Comparison of ENCODE assay signal across 12 cellular contexts in the genomic region with DNA sequence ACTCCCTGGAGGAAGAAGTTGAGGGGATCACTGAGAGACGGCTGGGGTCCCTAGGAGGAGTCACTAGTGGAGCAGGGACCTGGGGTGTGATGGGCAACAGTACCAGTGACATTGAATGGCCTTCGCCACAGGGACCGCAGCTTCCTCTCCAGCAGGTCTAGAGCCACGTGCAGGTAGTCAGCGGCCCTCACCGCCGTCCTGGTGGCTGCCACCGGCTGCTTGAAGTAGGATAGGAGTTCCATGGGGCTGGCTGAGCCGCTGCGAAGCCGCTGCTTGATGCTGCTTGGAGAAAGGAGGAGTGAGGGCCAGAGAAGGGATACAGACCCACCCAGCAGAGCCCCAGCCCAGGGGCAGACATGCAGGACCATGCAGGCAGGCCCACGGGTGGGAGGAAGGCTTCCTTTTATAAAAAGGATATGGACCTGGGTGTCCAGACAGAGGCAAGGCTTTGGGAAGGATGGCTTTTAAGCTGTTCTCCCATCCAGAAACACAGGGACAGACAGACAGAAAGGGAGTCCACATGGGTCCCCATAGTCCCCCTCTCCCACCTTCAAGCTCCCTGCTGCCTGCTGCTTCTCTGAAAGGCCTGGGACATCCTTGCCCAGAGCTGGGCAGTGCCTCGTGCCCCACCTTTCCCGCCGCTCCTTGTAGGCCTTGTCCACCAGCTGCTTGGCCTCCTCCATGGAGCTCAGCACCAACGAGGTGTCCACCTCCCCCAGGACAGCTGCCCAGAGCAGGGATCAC. TPM values are rescaled to one million over a fixed set of nuclear protein-coding genes. Genes with fewer than 3 reads are reported as not detected.
DNase-seq lines count a peak whose midpoint lies in the region; ATAC-seq and TF ChIP-seq lines count a peak whose summit lies in the region.
"Had no signal": no experiment of that assay in that cellular context is flagged by ENCODE, and none has a peak within 500 bp of the region (broad histone marks: within the 10 kb centered on the region; RNA-seq: fewer than 3 reads in every experiment).

No MANE protein-coding gene starts in this region.

- no peak overlapping the region for H3K9ac ChIP-seq in MM.1S (ENCODE audit: low read length)

- POLR2A ChIA-PET in activated naive CD8-positive, alpha-beta T cell treated with anti-CD3 and anti-CD28 coated beads, Interleukin-2, amount 10 ng/mL, durations not matched to agents 7 days and 5 days (lab: Charles Lee) = interaction anchor here (0.7 kb wide), 1 partner anchor 58 kb away, joined by 3 read pairs; no protein-coding TSS in a partner anchor

- H4K20me1 ChIP-seq in MM.1S (ENCODE audit: insufficient read depth, low read length) = no peaks in the 10 kb centered on the region

- H3K4me1 ChIP-seq in MM.1S (ENCODE audit: low read length) = no peaks in the 10 kb centered on the region

- peak; percentile 56 for ATAC-seq in activated naive CD8-positive, alpha-beta T cell treated with anti-CD3 and anti-CD28 coated beads, Interleukin-2, amount 10 ng/mL, durations not matched to agents 7 days and 5 days (ENCODE audit: low read depth)
- ATAC-seq in stimulated activated naive B cell treated with anti-CD40 and anti-IgM and Interleukin-4, amounts not matched to agents 10 μg/mL and 1 μg/mL and 100 μg/mL, for 72 hours (replicated peaks) = peak in 1 of 2 donors; percentile 48
- ATAC-seq in HG02870 (IDR thresholded peaks at IDR 0.05; ENCODE audit: unreplicated experiment) (no peak), GM18861 (IDR thresholded peaks at IDR 0.05; ENCODE audit: unreplicated experiment) (no peak)

- no peaks in the 10 kb centered on the region for H3K9me3 Mint-ChIP-seq in activated naive CD8-positive, alpha-beta T cell treated with anti-CD3 and anti-CD28 coated beads, Interleukin-2, amount 10 ng/mL, durations not matched to agents 7 days and 5 days
- no peaks in the 10 kb centered on the region for H3K9me3 Mint-ChIP-seq in activated naive CD8-positive, alpha-beta T cell treated with anti-CD3 and anti-CD28 coated beads for 36 hours
- no peaks in the 10 kb centered on the region for H3K9me3 Mint-ChIP-seq in stimulated activated naive B cell treated with anti-CD40 and anti-IgM and Interleukin-4, amounts not matched to agents 10 μg/mL and 1 μg/mL and 100 μg/mL, for 72 hours

- no peaks in the 10 kb centered on the region for H3K36me3 ChIP-seq in MM.1S (replicated peaks; ENCODE audit: insufficient read depth, low read length)

- H3K9me2 ChIP-seq in MM.1S (replicated peaks; ENCODE audit: insufficient read depth, low read length) = no peaks in the 10 kb centered on the region

- no peak for TF ChIP-seq CTCF in MM.1S (IDR thresholded peaks at IDR 0.05; ENCODE audit: low read length)

- H3K27me3 Mint-ChIP-seq in activated naive CD8-positive, alpha-beta T cell treated with anti-CD3 and anti-CD28 coated beads, Interleukin-2, amount 10 ng/mL, durations not matched to agents 7 days and 5 days = peaks cover 33% of the 10 kb centered on the region
- peaks cover 45% of the 10 kb centered on the region for H3K27me3 Mint-ChIP-seq in activated naive CD8-positive, alpha-beta T cell treated with anti-CD3 and anti-CD28 coated beads for 36 hours
- H3K27me3 Mint-ChIP-seq in stimulated activated naive B cell treated with anti-CD40 and anti-IgM and Interleukin-4, amounts not matched to agents 10 μg/mL and 1 μg/mL and 100 μg/mL, for 72 hours = peaks cover 26 to 35% of the 10 kb centered on the region in 2 donors

- H2AFZ ChIP-seq in MM.1S (ENCODE audit: low read length) = no peak overlapping the region

- no peak overlapping the region for H3K27ac ChIP-seq in MM.1S (ENCODE audit: low read length)

- H3K4me2 ChIP-seq in MM.1S (ENCODE audit: low read depth, low read length) = no peak overlapping the region

- peaks cover 5% of the 10 kb centered on the region for H3K4me1 Mint-ChIP-seq in activated naive CD8-positive, alpha-beta T cell treated with anti-CD3 and anti-CD28 coated beads, Interleukin-2, amount 10 ng/mL, durations not matched to agents 7 days and 5 days
- peaks cover 5% of the 10 kb centered on the region for H3K4me1 Mint-ChIP-seq in activated naive CD8-positive, alpha-beta T cell treated with anti-CD3 and anti-CD28 coated beads for 36 hours
- H3K4me1 Mint-ChIP-seq in stimulated activated naive B cell treated with anti-CD40 and anti-IgM and Interleukin-4, amounts not matched to agents 10 μg/mL and 1 μg/mL and 100 μg/mL, for 72 hours = peaks cover 0 to 1% of the 10 kb centered on the region in 2 donors

- H3K9me3 ChIP-seq in MM.1S (replicated peaks; ENCODE audit: insufficient read depth, low read length) = no peaks in the 10 kb centered on the region

- no peaks in the 10 kb centered on the region for H3F3A ChIP-seq in MM.1S (ENCODE audit: insufficient read depth, low read length)

- H3K4me3 ChIP-seq in MM.1S (ENCODE audit: low read length) = no peak overlapping the region

- H3K79me2 ChIP-seq in MM.1S (ENCODE audit: low read length) = no peaks in the 10 kb centered on the region

- no peaks in the 10 kb centered on the region for H3K36me3 Mint-ChIP-seq in activated naive CD8-positive, alpha-beta T cell treated with anti-CD3 and anti-CD28 coated beads, Interleukin-2, amount 10 ng/mL, durations not matched to agents 7 days and 5 days
- no peaks in the 10 kb centered on the region for H3K36me3 Mint-ChIP-seq in activated naive CD8-positive, alpha-beta T cell treated with anti-CD3 and anti-CD28 coated beads for 36 hours
- H3K36me3 Mint-ChIP-seq in stimulated activated naive B cell treated with anti-CD40 and anti-IgM and Interleukin-4, amounts not matched to agents 10 μg/mL and 1 μg/mL and 100 μg/mL, for 72 hours = no peaks in the 10 kb centered on the region

- no peak overlapping the region for H3K27ac Mint-ChIP-seq in activated naive CD8-positive, alpha-beta T cell treated with anti-CD3 and anti-CD28 coated beads, Interleukin-2, amount 10 ng/mL, durations not matched to agents 7 days and 5 days
- no peak overlapping the region for H3K27ac Mint-ChIP-seq in activated naive CD8-positive, alpha-beta T cell treated with anti-CD3 and anti-CD28 coated beads for 36 hours
- H3K27ac Mint-ChIP-seq in stimulated activated naive B cell treated with anti-CD40 and anti-IgM and Interleukin-4, amounts not matched to agents 10 μg/mL and 1 μg/mL and 100 μg/mL, for 72 hours = peak overlapping the region; percentile 63

- no peak for DNase-seq in activated naive CD8-positive, alpha-beta T cell treated with anti-CD3 and anti-CD28 coated beads, Interleukin-2, amount 10 ng/mL, durations not matched to agents 7 days and 5 days
- DNase-seq in activated naive CD8-positive, alpha-beta T cell treated with anti-CD3 and anti-CD28 coated beads for 36 hours = no peak
- DNase-seq in MM.1S (peak; percentile 38), iPS-NIHi7 (ENCODE audit: extremely low spot score) (peak; percentile 21)
- no peak for DNase-seq in stimulated activated naive B cell treated with anti-CD40 and anti-IgM and Interleukin-4, amounts not matched to agents 10 μg/mL and 1 μg/mL and 100 μg/mL, for 72 hours
- DNase-seq in stimulated activated CD4-positive, alpha-beta T cell treated with anti-CD3 and anti-CD28 coated beads, Interleukin-12 subunit alpha, Interleukin-12 subunit beta, amount 100 ng/mL, for 4 hours = no peak
- DNase-seq: DMS 273 treated with DMSO at 0.1 percent for 48 hours, NCI-H187 treated with DMSO at 0.1 percent for 48 hours, NCI-H446 treated with DMSO at 0.1 percent for 48 hours had no signal

- H3K4me3 Mint-ChIP-seq in activated naive CD8-positive, alpha-beta T cell treated with anti-CD3 and anti-CD28 coated beads, Interleukin-2, amount 10 ng/mL, durations not matched to agents 7 days and 5 days = no peak overlapping the region
- H3K4me3 Mint-ChIP-seq in activated naive CD8-positive, alpha-beta T cell treated with anti-CD3 and anti-CD28 coated beads for 36 hours = no peak overlapping the region
- H3K4me3 Mint-ChIP-seq in stimulated activated naive B cell treated with anti-CD40 and anti-IgM and Interleukin-4, amounts not matched to agents 10 μg/mL and 1 μg/mL and 100 μg/mL, for 72 hours = no peak overlapping the region

- peaks cover 48% of the 10 kb centered on the region for H3K27me3 ChIP-seq in MM.1S (replicated peaks; ENCODE audit: insufficient read depth, low read length)

RNA-seq across cellular contexts. Expression of a gene that starts 0.8 kb away (rescaled TPM):
- total RNA-seq in activated naive CD8-positive, alpha-beta T cell treated with anti-CD3 and anti-CD28 coated beads, Interleukin-2, amount 10 ng/mL, durations not matched to agents 7 days and 5 days = not detected
- total RNA-seq in activated naive CD8-positive, alpha-beta T cell treated with anti-CD3 and anti-CD28 coated beads for 36 hours = not detected

RNA-seq across cellular contexts. Expression of a gene that starts 41.5 kb away (rescaled TPM):
- not detected for total RNA-seq in activated naive CD8-positive, alpha-beta T cell treated with anti-CD3 and anti-CD28 coated beads, Interleukin-2, amount 10 ng/mL, durations not matched to agents 7 days and 5 days
- not detected for total RNA-seq in activated naive CD8-positive, alpha-beta T cell treated with anti-CD3 and anti-CD28 coated beads for 36 hours
- total RNA-seq: mononuclear cell had no signal

RNA-seq across cellular contexts. Expression of a gene that starts 48.7 kb away (rescaled TPM):
- 10 to 100 TPM; 70.6 to 77.7 TPM for total RNA-seq in activated naive CD8-positive, alpha-beta T cell treated with anti-CD3 and anti-CD28 coated beads, Interleukin-2, amount 10 ng/mL, durations not matched to agents 7 days and 5 days
- total RNA-seq in activated naive CD8-positive, alpha-beta T cell treated with anti-CD3 and anti-CD28 coated beads for 36 hours = 10 to 100 TPM; 13.7 to 15.4 TPM

Comparison
In these comparisons a context has a peak if more than half of its experiments do, and no peak if none do; other contexts are left out.
1. RNA of a gene that starts 48.7 kb away (total RNA-seq): 70.6 to 77.7 TPM in activated naive CD8-positive, alpha-beta T cell treated with anti-CD3 and anti-CD28 coated beads, Interleukin-2, amount 10 ng/mL, durations not matched to agents 7 days and 5 days; 13.7 to 15.4 TPM in activated naive CD8-positive, alpha-beta T cell treated with anti-CD3 and anti-CD28 coated beads for 36 hours; every median in the first group is over 4 times any median in the second.
2. DNase-seq: peak in MM.1S (single experiment) and iPS-NIHi7 (single experiment); none in activated naive CD8-positive, alpha-beta T cell treated with anti-CD3 and anti-CD28 coated beads, Interleukin-2, amount 10 ng/mL, durations not matched to agents 7 days and 5 days (single experiment), activated naive CD8-positive, alpha-beta T cell treated with anti-CD3 and anti-CD28 coated beads for 36 hours (single experiment), stimulated activated naive B cell treated with anti-CD40 and anti-IgM and Interleukin-4, amounts not matched to agents 10 μg/mL and 1 μg/mL and 100 μg/mL, for 72 hours (single experiment) and stimulated activated CD4-positive, alpha-beta T cell treated with anti-CD3 and anti-CD28 coated beads, Interleukin-12 subunit alpha, Interleukin-12 subunit beta, amount 100 ng/mL, for 4 hours (single experiment).